Comparison of ENCODE assay signal across 13 cellular contexts in the genomic region with DNA sequence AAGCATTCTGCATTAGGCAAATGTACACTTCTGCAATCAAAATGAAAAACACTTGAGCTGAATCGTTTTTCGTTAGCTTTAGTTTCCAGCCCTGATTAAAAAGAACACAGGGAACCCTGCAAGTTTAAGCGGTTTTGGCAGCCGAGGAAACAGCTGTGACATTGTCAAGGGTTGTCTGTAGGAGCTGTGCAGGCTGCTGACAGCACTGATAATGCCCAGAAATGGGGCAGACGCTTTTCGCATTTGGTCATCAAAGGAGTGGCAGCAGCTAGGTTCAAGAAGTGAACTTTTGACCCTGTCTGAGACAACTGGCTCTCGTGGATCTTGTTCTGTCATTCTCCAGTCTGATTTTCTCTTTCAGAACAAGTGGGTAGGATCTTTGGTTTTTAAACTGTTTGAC.
DNase-seq lines count a peak whose midpoint lies in the region; ATAC-seq and TF ChIP-seq lines count a peak whose summit lies in the region.
"Had no signal": no experiment of that assay in that cellular context is flagged by ENCODE, and none has a peak within 500 bp of the region (broad histone marks: within the 10 kb centered on the region; RNA-seq: fewer than 3 reads in every experiment).

No MANE protein-coding gene starts in this region.

- DNase-seq in CD1c-positive myeloid dendritic cell (ENCODE audit: extremely low spot score): peak; percentile 30
- DNase-seq in cardiac fibroblast (ENCODE audit: low read depth in 2 of 2): peak; percentile 33 to 60
- peak; percentile 89 for DNase-seq in islet precursor cell
- peak; percentile 19 for DNase-seq in putamen (ENCODE audit: low spot score)
- no peak for DNase-seq in BE2C
- no peak for DNase-seq in COLO668 (lab: John Stamatoyannopoulos, UW; ENCODE audit: unreplicated experiment)
- DNase-seq in NCI-H82 (lab: John Stamatoyannopoulos, UW): no peak
- DNase-seq: activated CD4-positive, alpha-beta T cell treated with anti-CD3 and anti-CD28 coated beads for 36 hours; brain microvascular endothelial cell; EL; NCI-H1105; NCI-H69 had no signal

- H3K9me3 ChIP-seq in BE2C: no peaks in the 10 kb centered on the region

- no peak for TF ChIP-seq CTCF in cardiac fibroblast (IDR thresholded peaks at IDR 0.05; ENCODE audit: low read depth, low read length)
- no peak for TF ChIP-seq CTCF in BE2C (IDR thresholded peaks at IDR 0.05; ENCODE audit: low read depth, low read length)

- H3K27me3 ChIP-seq in BE2C: no peaks in the 10 kb centered on the region
- H3K27me3 ChIP-seq: brain microvascular endothelial cell had no signal

- H3K36me3 ChIP-seq in BE2C: no peaks in the 10 kb centered on the region
- H3K36me3 ChIP-seq: brain microvascular endothelial cell had no signal

- no peak overlapping the region for H3K4me3 ChIP-seq in cardiac fibroblast (replicated peaks in 1 of 2; ENCODE audit: low read depth in 2 of 2, low read length in 2 of 2)
- H3K4me3 ChIP-seq in BE2C (ENCODE audit: low read depth, low read length): no peak overlapping the region

- H3K4me1 ChIP-seq in BE2C: no peaks in the 10 kb centered on the region

- ATAC-seq in HG03175 (IDR thresholded peaks at IDR 0.05; ENCODE audit: unreplicated experiment): no peak
- ATAC-seq: activated CD4-positive, alpha-beta T cell treated with anti-CD3 and anti-CD28 coated beads for 36 hours had no signal

Comparison
In these comparisons a context has a peak if more than half of its experiments do, and no peak if none do; other contexts are left out.
1. DNase-seq: peak in CD1c-positive myeloid dendritic cell (single experiment), cardiac fibroblast (2 of 2), islet precursor cell (single experiment) and putamen (single experiment); none in BE2C (single experiment), COLO668 (single experiment) and NCI-H82 (single experiment).